In the genomic region with DNA sequence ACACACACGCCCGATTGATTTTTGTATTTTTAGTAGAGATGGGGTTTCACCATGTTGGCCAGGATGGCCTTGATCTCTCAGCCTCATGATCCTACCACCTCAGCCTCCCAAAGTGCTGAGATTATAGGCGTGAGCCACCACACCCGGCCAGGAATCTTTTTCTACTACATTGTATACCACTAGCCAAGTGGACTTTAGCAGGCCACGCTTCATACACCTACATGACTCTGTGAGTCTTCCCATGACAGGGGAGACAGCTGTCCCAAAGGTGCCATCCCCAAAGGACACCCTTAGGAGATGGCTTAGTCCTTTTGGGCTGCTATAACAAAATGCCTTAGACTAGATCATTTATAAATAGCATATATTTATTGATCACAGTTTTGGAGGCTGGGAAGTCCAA, we compare ENCODE assay signal across 11 cellular contexts. TPM values are rescaled to one million over a fixed set of nuclear protein-coding genes. Genes with fewer than 3 reads are reported as not detected.
"Had no signal": no experiment of that assay in that cellular context is flagged by ENCODE, and none has a peak within 500 bp of the region (broad histone marks: within the 10 kb centered on the region; RNA-seq: fewer than 3 reads in every experiment).

No MANE protein-coding gene starts in this region.

- ATAC-seq: GM23338, HCT116 had no signal

- H3K4me3 ChIP-seq: GM23248, GM23338, HAP-1 had no signal

- H3K27ac Mint-ChIP-seq: GM23338, H9, HFFc6 had no signal

- FAIRE-seq: H1, H54 had no signal

- H3K36me3 ChIP-seq: HAP-1 had no signal

- H3K4me1 Mint-ChIP-seq: GM23338, H9 had no signal

- H3K4me3 Mint-ChIP-seq: GM23338, H9, HFFc6 had no signal

- DNase-seq: GM23248, GOT3, H7, H9, HCEC 1CT, HFFc6 had no signal

- H3K27ac ChIP-seq: GM23248 had no signal

- H3K9me3 Mint-ChIP-seq: GM23338, H9, HFFc6 had no signal

- H3K4me1 ChIP-seq: HAP-1 had no signal

RNA-seq across cellular contexts. Expression of a gene that starts 32.8 kb away (rescaled TPM):
- total RNA-seq: GM23248, H1, HFFc6 had no signal
- polyA plus RNA-seq: GM23248 had no signal
